ENCODE assay signal across 8 cellular contexts in the genomic region with DNA sequence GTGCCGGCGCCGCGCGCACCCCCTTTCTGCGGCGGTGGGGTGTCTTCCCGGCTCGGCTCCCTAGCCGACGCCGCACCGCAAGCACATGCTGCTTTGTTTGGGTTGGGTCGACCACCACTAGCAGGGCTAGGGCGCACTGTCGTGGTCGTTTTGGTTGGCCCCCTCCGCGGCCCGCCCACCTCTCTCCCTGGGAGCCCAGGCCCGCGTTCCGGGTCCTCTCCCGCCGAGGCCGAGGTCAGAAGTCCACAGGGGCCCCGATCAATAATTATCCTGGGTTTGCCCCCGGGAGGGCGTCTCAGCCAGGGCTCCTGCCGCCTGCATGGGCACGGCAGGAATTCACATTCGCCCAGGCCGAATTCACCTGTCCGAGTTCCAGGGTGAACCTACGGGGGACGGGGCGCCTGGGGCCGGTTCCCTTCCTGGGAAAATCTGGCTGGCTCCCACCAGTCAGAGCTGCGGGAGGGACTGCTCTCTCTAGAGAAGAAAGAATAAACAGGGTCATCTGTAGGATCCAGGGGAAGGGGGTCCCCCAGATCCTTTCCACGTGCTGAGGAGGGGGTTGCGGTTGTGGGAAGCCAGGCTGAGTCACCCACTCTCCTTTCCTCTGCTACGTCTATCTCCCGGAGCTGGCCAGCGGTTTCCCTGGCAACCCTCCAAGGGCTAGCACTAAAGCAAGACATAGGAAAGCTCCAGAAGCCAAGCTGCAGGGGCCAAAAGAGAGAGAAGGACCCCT. TPM values are rescaled to one million over a fixed set of nuclear protein-coding genes. Genes with fewer than 3 reads are reported as not detected.
DNase-seq lines count a peak whose midpoint lies in the region; ATAC-seq and TF ChIP-seq lines count a peak whose summit lies in the region.

No MANE protein-coding gene starts in this region.

- H3K9ac ChIP-seq in mucosa of stomach (ENCODE audit: low read length), result peak overlapping the region; percentile 95

- peak; percentile 80 for DNase-seq in AG08396 (ENCODE audit: low spot score)
- DNase-seq in LHCN-M2 (ENCODE audit: low read depth), result peak; percentile 58
- peak; percentile 37 to 41 for DNase-seq in activated CD4-positive, alpha-beta T cell treated with anti-CD3 and anti-CD28 coated beads for 4 hours
- DNase-seq in esophagus muscularis mucosa (ENCODE audit: extremely low spot score), result no peak
- DNase-seq in type B pancreatic cell (ENCODE audit: extremely low spot score, unreplicated experiment), result peak; percentile 72
- no peak for DNase-seq in NCI-H2107 treated with DMSO at 0.1 percent for 48 hours (lab: John Stamatoyannopoulos, UW; ENCODE audit: unreplicated experiment)

- no peaks in the 10 kb centered on the region for H3K36me3 Mint-ChIP-seq in type B pancreatic cell

- H3K4me3 ChIP-seq in esophagus muscularis mucosa, result peak overlapping the region; percentile 76 to 96 (median 90)
- H3K4me3 ChIP-seq in mucosa of stomach (ENCODE audit: low read length), result peak overlapping the region; percentile 71

- H3K4me1 Mint-ChIP-seq in type B pancreatic cell (ENCODE audit: unreplicated experiment), result peaks cover 38% of the 10 kb centered on the region

- intact Hi-C loops in esophagus muscularis mucosa (cut with DNase I), result no loop called here

- peak overlapping the region; percentile 81 for H3K4me3 Mint-ChIP-seq in type B pancreatic cell

- no peaks in the 10 kb centered on the region for H3K9me3 Mint-ChIP-seq in type B pancreatic cell

- no peak for TF ChIP-seq EP300 in esophagus muscularis mucosa (IDR thresholded peaks at IDR 0.05)

- H3K27ac ChIP-seq in esophagus muscularis mucosa (replicated peaks in 1 of 4), result peak overlapping the region; percentile 86 to 94 (median 89)

- peak; percentile 19 for ATAC-seq in GM19324 (IDR thresholded peaks at IDR 0.05; ENCODE audit: low FRiP score, unreplicated experiment)

- H3K9me3 ChIP-seq in esophagus muscularis mucosa (no peaks in the 10 kb centered on the region), mucosa of stomach (ENCODE audit: control insufficient read depth, low read length) (no peaks in the 10 kb centered on the region)

- peak overlapping the region; percentile 80 for H3K27ac Mint-ChIP-seq in type B pancreatic cell

- TF ChIP-seq CTCF in esophagus muscularis mucosa (IDR thresholded peaks at IDR 0.05) (no peak), type B pancreatic cell (conservative IDR thresholded peaks at IDR 0.05) (no peak)

- WGBS in esophagus muscularis mucosa, result 7% methylated on average over 11 of the region's 44 CpGs

- peaks cover 31 to 48% (median 44%) of the 10 kb centered on the region in 4 donors for H3K4me1 ChIP-seq in esophagus muscularis mucosa
- peaks cover 8% of the 10 kb centered on the region for H3K4me1 ChIP-seq in mucosa of stomach (ENCODE audit: control insufficient read depth, insufficient read depth, low read length)

- TF ChIP-seq POLR2A in esophagus muscularis mucosa (IDR thresholded peaks at IDR 0.05; ENCODE audit: low read depth), result no peak

- H3K36me3 ChIP-seq in esophagus muscularis mucosa (no peaks in the 10 kb centered on the region), mucosa of stomach (ENCODE audit: control insufficient read depth, insufficient read depth, low read length) (no peaks in the 10 kb centered on the region)

- H3K27me3 Mint-ChIP-seq in type B pancreatic cell, result no peaks in the 10 kb centered on the region

- H3K27me3 ChIP-seq in esophagus muscularis mucosa (no peaks in the 10 kb centered on the region), mucosa of stomach (ENCODE audit: control insufficient read depth, insufficient read depth, low read length) (no peaks in the 10 kb centered on the region)

RNA-seq across cellular contexts. Expression of gene STAT5B, which starts 0.6 kb away (rescaled TPM):
- total RNA-seq in LHCN-M2 (2014; rRNA removed), result 12.6 and 14.2 TPM in 2 replicates
- 5.9 TPM for polyA plus RNA-seq in LHCN-M2 (2012)
- 10 to 100 TPM; 75.0 to 93.4 (median 85.2) TPM for total RNA-seq in esophagus muscularis mucosa
- 22.0 and 42.3 TPM in 2 replicates for total RNA-seq in type B pancreatic cell (ENCODE audit: low replicate concordance)

RNA-seq across cellular contexts. Expression of gene STAT5A, which starts 11.5 kb away (rescaled TPM):
- total RNA-seq in LHCN-M2 (2014; rRNA removed), result 4.5 and 5.2 TPM in 2 replicates
- polyA plus RNA-seq in LHCN-M2 (2012), result 3.2 TPM
- total RNA-seq in esophagus muscularis mucosa, result 10 to 100 TPM; 42.4 to 97.0 (median 62.7) TPM
- 1.6 and 2.0 TPM in 2 replicates for total RNA-seq in type B pancreatic cell (ENCODE audit: low replicate concordance)

Comparison
In these comparisons a context has a peak if more than half of its experiments do, and no peak if none do; other contexts are left out.
1. DNase-seq: peak in AG08396 (single experiment), LHCN-M2 (single experiment), activated CD4-positive, alpha-beta T cell treated with anti-CD3 and anti-CD28 coated beads for 4 hours (2 of 2) and type B pancreatic cell (single experiment); none in esophagus muscularis mucosa (single experiment) and NCI-H2107 treated with DMSO at 0.1 percent for 48 hours (single experiment).